ENCODE assay signal across 1 cellular context in genomic region chr10:78150756-78151155, GRCh38.
TF ChIP-seq lines count a peak whose summit lies in the region.

No MANE protein-coding gene starts in this region.

TF ChIP-seq in HEK293, 187 proteins besides CTCF, POLR2A, EP300 and RAD21 (continued from another document):
- TF ChIP-seq, protein P1, sequence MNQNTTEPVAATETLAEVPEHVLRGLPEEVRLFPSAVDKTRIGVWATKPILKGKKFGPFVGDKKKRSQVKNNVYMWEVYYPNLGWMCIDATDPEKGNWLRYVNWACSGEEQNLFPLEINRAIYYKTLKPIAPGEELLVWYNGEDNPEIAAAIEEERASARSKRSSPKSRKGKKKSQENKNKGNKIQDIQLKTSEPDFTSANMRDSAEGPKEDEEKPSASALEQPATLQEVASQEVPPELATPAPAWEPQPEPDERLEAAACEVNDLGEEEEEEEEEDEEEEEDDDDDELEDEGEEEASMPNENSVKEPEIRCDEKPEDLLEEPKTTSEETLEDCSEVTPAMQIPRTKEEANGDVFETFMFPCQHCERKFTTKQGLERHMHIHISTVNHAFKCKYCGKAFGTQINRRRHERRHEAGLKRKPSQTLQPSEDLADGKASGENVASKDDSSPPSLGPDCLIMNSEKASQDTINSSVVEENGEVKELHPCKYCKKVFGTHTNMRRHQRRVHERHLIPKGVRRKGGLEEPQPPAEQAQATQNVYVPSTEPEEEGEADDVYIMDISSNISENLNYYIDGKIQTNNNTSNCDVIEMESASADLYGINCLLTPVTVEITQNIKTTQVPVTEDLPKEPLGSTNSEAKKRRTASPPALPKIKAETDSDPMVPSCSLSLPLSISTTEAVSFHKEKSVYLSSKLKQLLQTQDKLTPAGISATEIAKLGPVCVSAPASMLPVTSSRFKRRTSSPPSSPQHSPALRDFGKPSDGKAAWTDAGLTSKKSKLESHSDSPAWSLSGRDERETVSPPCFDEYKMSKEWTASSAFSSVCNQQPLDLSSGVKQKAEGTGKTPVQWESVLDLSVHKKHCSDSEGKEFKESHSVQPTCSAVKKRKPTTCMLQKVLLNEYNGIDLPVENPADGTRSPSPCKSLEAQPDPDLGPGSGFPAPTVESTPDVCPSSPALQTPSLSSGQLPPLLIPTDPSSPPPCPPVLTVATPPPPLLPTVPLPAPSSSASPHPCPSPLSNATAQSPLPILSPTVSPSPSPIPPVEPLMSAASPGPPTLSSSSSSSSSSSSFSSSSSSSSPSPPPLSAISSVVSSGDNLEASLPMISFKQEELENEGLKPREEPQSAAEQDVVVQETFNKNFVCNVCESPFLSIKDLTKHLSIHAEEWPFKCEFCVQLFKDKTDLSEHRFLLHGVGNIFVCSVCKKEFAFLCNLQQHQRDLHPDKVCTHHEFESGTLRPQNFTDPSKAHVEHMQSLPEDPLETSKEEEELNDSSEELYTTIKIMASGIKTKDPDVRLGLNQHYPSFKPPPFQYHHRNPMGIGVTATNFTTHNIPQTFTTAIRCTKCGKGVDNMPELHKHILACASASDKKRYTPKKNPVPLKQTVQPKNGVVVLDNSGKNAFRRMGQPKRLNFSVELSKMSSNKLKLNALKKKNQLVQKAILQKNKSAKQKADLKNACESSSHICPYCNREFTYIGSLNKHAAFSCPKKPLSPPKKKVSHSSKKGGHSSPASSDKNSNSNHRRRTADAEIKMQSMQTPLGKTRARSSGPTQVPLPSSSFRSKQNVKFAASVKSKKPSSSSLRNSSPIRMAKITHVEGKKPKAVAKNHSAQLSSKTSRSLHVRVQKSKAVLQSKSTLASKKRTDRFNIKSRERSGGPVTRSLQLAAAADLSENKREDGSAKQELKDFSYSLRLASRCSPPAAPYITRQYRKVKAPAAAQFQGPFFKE (tag by site-specific recombination; IDR thresholded peaks at IDR 0.05; ENCODE audit: borderline replicate concordance), result no peak
